In the genomic region with DNA sequence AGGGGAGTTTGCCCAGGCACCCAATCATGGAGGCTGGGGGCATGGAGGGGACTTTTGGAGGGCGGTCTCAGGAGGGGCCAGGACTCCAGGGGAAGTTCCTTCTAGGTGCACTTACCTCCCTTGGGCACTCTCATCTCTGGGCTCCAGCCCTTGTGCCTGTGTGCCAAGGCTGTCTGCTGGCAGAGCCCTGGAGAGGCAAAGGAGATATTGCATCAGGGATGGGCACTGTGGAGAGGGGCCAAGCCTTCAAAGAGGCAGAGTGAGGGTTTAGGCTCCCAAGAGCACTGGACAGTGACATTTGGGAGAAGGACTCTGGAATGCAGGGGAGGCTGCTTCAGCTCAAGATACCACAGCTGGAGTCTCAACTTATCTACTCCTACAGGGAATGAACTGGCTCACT, we compare ENCODE assay signal across 1 cellular context.
TF ChIP-seq lines count a peak whose summit lies in the region.

No MANE protein-coding gene starts in this region.

TF ChIP-seq in WTC11, 78 proteins besides CTCF, POLR2A, EP300 and RAD21 (continued from another document):
- TF ChIP-seq, protein P1, sequence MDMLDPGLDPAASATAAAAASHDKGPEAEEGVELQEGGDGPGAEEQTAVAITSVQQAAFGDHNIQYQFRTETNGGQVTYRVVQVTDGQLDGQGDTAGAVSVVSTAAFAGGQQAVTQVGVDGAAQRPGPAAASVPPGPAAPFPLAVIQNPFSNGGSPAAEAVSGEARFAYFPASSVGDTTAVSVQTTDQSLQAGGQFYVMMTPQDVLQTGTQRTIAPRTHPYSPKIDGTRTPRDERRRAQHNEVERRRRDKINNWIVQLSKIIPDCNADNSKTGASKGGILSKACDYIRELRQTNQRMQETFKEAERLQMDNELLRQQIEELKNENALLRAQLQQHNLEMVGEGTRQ (CRISPR knock-in tag; IDR thresholded peaks at IDR 0.05) = no peak
- no peak for TF ChIP-seq JUN (CRISPR knock-in tag; IDR thresholded peaks at IDR 0.05)
- TF ChIP-seq, protein P2, sequence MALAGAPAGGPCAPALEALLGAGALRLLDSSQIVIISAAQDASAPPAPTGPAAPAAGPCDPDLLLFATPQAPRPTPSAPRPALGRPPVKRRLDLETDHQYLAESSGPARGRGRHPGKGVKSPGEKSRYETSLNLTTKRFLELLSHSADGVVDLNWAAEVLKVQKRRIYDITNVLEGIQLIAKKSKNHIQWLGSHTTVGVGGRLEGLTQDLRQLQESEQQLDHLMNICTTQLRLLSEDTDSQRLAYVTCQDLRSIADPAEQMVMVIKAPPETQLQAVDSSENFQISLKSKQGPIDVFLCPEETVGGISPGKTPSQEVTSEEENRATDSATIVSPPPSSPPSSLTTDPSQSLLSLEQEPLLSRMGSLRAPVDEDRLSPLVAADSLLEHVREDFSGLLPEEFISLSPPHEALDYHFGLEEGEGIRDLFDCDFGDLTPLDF (CRISPR knock-in tag; IDR thresholded peaks at IDR 0.05) = no peak
